ENCODE assay signal across 11 cellular contexts in genomic region chr18:23114171-23114881, GRCh38. TPM values are rescaled to one million over a fixed set of nuclear protein-coding genes. Genes with fewer than 3 reads are reported as not detected.
DNase-seq lines count a peak whose midpoint lies in the region; ATAC-seq and TF ChIP-seq lines count a peak whose summit lies in the region.
"Had no signal": no experiment of that assay in that cellular context is flagged by ENCODE, and none has a peak within 500 bp of the region (broad histone marks: within the 10 kb centered on the region; RNA-seq: fewer than 3 reads in every experiment).

No MANE protein-coding gene starts in this region.

- H3K9me3 Mint-ChIP-seq in nephron progenitor cell = peaks cover 12% of the 10 kb centered on the region
- H3K9me3 Mint-ChIP-seq in activated CD4-positive, alpha-beta T cell treated with anti-CD3 and anti-CD28 coated beads for 36 hours (ENCODE audit: low read depth) = peaks cover 4% of the 10 kb centered on the region

- H3K4me3 Mint-ChIP-seq in nephron progenitor cell = peak overlapping the region; percentile 43
- H3K4me3 Mint-ChIP-seq in activated CD4-positive, alpha-beta T cell treated with anti-CD3 and anti-CD28 coated beads for 36 hours = no peak overlapping the region
- H3K4me3 Mint-ChIP-seq: activated CD4-positive, alpha-beta T cell treated with anti-CD3 and anti-CD28 coated beads, Interleukin-2, amount 10 ng/mL, durations not matched to agents 7 days and 5 days had no signal

- TF ChIP-seq CTCF in nephron progenitor cell (IDR thresholded peaks at IDR 0.05) (no peak), esophagus muscularis mucosa (IDR thresholded peaks at IDR 0.05) (no peak), omental fat pad (IDR thresholded peaks at IDR 0.05) (no peak)

- no peak overlapping the region for H3K27ac ChIP-seq in esophagus muscularis mucosa (replicated peaks in 1 of 4)
- H3K27ac ChIP-seq: tibial nerve had no signal

- H3K9me3 ChIP-seq in esophagus muscularis mucosa = peaks cover 0 to 13% (median 0%) of the 10 kb centered on the region in 4 donors

- no peak for TF ChIP-seq POLR2A in esophagus muscularis mucosa (IDR thresholded peaks at IDR 0.05; ENCODE audit: low read depth)

- CTCF ChIA-PET in activated CD4-positive, alpha-beta T cell treated with anti-CD3 and anti-CD28 coated beads for 36 hours (lab: Charles Lee) = no interaction called here

- H3K4me3 ChIP-seq in esophagus muscularis mucosa = no peak overlapping the region
- H3K4me3 ChIP-seq: tibial nerve had no signal

- H3K36me3 Mint-ChIP-seq in nephron progenitor cell (ENCODE audit: low read depth) = peaks cover 6% of the 10 kb centered on the region
- no peaks in the 10 kb centered on the region for H3K36me3 Mint-ChIP-seq in activated CD4-positive, alpha-beta T cell treated with anti-CD3 and anti-CD28 coated beads for 36 hours (ENCODE audit: low read depth)

- WGBS in esophagus muscularis mucosa = 31% methylated on average over 10 of the region's 10 CpGs

- H3K4me1 Mint-ChIP-seq in nephron progenitor cell = peaks cover 35% of the 10 kb centered on the region
- H3K4me1 Mint-ChIP-seq in activated CD4-positive, alpha-beta T cell treated with anti-CD3 and anti-CD28 coated beads for 36 hours = peaks cover 13% of the 10 kb centered on the region

- H3K36me3 ChIP-seq in esophagus muscularis mucosa = no peaks in the 10 kb centered on the region
- H3K36me3 ChIP-seq: tibial nerve had no signal

- POLR2A ChIA-PET in activated CD4-positive, alpha-beta T cell treated with anti-CD3 and anti-CD28 coated beads for 36 hours (lab: Charles Lee) = no interaction called here

- no peaks in the 10 kb centered on the region for H3K27me3 Mint-ChIP-seq in nephron progenitor cell (ENCODE audit: low read depth, poor library complexity)
- no peaks in the 10 kb centered on the region for H3K27me3 Mint-ChIP-seq in activated CD4-positive, alpha-beta T cell treated with anti-CD3 and anti-CD28 coated beads for 36 hours

- DNase-seq in COR-L47 (lab: John Stamatoyannopoulos, UW) (peak; percentile 18), NCI-H524 treated with DMSO at 0.1 percent for 48 hours (lab: John Stamatoyannopoulos, UW) (peak; percentile 25), fibroblast of gingiva (ENCODE audit: low read depth) (peak; percentile 80), nephron progenitor cell (no peak), esophagus muscularis mucosa (ENCODE audit: extremely low spot score) (no peak), omental fat pad (ENCODE audit: low spot score) (no peak)
- no peak for DNase-seq in activated CD4-positive, alpha-beta T cell treated with anti-CD3 and anti-CD28 coated beads for 36 hours
- DNase-seq: activated CD4-positive, alpha-beta T cell treated with anti-CD3 and anti-CD28 coated beads, Interleukin-2, amount 10 ng/mL, durations not matched to agents 7 days and 5 days; SIG-M5 had no signal

- H3K27ac Mint-ChIP-seq in nephron progenitor cell = peak overlapping the region; percentile 74
- no peak overlapping the region for H3K27ac Mint-ChIP-seq in activated CD4-positive, alpha-beta T cell treated with anti-CD3 and anti-CD28 coated beads for 36 hours
- H3K27ac Mint-ChIP-seq: activated CD4-positive, alpha-beta T cell treated with anti-CD3 and anti-CD28 coated beads, Interleukin-2, amount 10 ng/mL, durations not matched to agents 7 days and 5 days had no signal

- ATAC-seq in GM21390 (IDR thresholded peaks at IDR 0.05; ENCODE audit: unreplicated experiment) (no peak), omental fat pad (ENCODE audit: low FRiP score) (no peak)
- no peak for ATAC-seq in activated CD4-positive, alpha-beta T cell treated with anti-CD3 and anti-CD28 coated beads for 36 hours

- no peak for TF ChIP-seq EP300 in esophagus muscularis mucosa (IDR thresholded peaks at IDR 0.05)

- H3K27me3 ChIP-seq in esophagus muscularis mucosa = no peaks in the 10 kb centered on the region
- H3K27me3 ChIP-seq: tibial nerve had no signal

- intact Hi-C loops in esophagus muscularis mucosa (cut with DNase I) = no loop called here
- intact Hi-C loops in activated CD4-positive, alpha-beta T cell treated with anti-CD3 and anti-CD28 coated beads for 36 hours (cut with DNase I, micrococcal nuclease) = no loop called here

- peaks cover 0 to 10% (median 3%) of the 10 kb centered on the region in 4 donors for H3K4me1 ChIP-seq in esophagus muscularis mucosa

RNA-seq across cellular contexts. Expression of gene CABLES1, which starts 21.0 kb away (rescaled TPM):
- 1 to 10 TPM; 3.8 to 8.3 (median 6.4) TPM for total RNA-seq in esophagus muscularis mucosa
- total RNA-seq in activated CD4-positive, alpha-beta T cell treated with anti-CD3 and anti-CD28 coated beads for 36 hours = 1 to 10 TPM; 3.7 to 3.8 TPM
- 10 to 100 TPM; 24.4 to 95.9 (median 30.4) TPM for total RNA-seq in omental fat pad

Comparison
In these comparisons a context has a peak if more than half of its experiments do, and no peak if none do; other contexts are left out.
1. DNase-seq: peak in COR-L47 (single experiment), NCI-H524 treated with DMSO at 0.1 percent for 48 hours (single experiment) and fibroblast of gingiva (single experiment); none in nephron progenitor cell (single experiment), esophagus muscularis mucosa (single experiment), activated CD4-positive, alpha-beta T cell treated with anti-CD3 and anti-CD28 coated beads for 36 hours (single experiment) and omental fat pad (single experiment).